ENCODE assay signal across 1 cellular context in genomic region chr17:40495140-40495539, GRCh38.
TF ChIP-seq lines count a peak whose summit lies in the region.

No MANE protein-coding gene starts in this region.

TF ChIP-seq in H1, 55 proteins besides CTCF, POLR2A, EP300 and RAD21:
- TF ChIP-seq KDM4A (IDR thresholded peaks at IDR 0.05; ENCODE audit: low read depth, low read length, severe bottlenecking) (no peak), EGR1 (IDR thresholded peaks at IDR 0.05; ENCODE audit: borderline replicate concordance, low read depth, low read length) (no peak), EZH2 (IDR thresholded peaks at IDR 0.05; ENCODE audit: low read depth, low read length, severe bottlenecking) (no peak), TEAD4 (IDR thresholded peaks at IDR 0.05; ENCODE audit: low read depth, low read length) (no peak), ASH2L (IDR thresholded peaks at IDR 0.05; ENCODE audit: low read length) (no peak), TCF12 (IDR thresholded peaks at IDR 0.05; ENCODE audit: low read depth, low read length) (no peak), POU5F1 (IDR thresholded peaks at IDR 0.05; ENCODE audit: low read depth, low read length) (no peak), RFX5 (IDR thresholded peaks at IDR 0.05; ENCODE audit: borderline replicate concordance, low read depth, low read length) (no peak), SIRT6 (IDR thresholded peaks at IDR 0.05; ENCODE audit: low read length) (no peak), GTF2F1 (IDR thresholded peaks at IDR 0.05; ENCODE audit: borderline replicate concordance, low read depth, low read length) (no peak), TAF7 (optimal IDR thresholded peaks at IDR 0.05; ENCODE audit: borderline replicate concordance, low read depth, low read length) (no peak), GABPA (IDR thresholded peaks at IDR 0.05; ENCODE audit: borderline replicate concordance, insufficient read depth, low read length) (no peak)
- TF ChIP-seq, protein P1, sequence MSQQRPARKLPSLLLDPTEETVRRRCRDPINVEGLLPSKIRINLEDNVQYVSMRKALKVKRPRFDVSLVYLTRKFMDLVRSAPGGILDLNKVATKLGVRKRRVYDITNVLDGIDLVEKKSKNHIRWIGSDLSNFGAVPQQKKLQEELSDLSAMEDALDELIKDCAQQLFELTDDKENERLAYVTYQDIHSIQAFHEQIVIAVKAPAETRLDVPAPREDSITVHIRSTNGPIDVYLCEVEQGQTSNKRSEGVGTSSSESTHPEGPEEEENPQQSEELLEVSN (IDR thresholded peaks at IDR 0.05) = no peak
- TF ChIP-seq, protein P2, sequence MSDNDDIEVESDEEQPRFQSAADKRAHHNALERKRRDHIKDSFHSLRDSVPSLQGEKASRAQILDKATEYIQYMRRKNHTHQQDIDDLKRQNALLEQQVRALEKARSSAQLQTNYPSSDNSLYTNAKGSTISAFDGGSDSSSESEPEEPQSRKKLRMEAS (IDR thresholded peaks at IDR 0.05) = no peak
